In the genomic region with DNA sequence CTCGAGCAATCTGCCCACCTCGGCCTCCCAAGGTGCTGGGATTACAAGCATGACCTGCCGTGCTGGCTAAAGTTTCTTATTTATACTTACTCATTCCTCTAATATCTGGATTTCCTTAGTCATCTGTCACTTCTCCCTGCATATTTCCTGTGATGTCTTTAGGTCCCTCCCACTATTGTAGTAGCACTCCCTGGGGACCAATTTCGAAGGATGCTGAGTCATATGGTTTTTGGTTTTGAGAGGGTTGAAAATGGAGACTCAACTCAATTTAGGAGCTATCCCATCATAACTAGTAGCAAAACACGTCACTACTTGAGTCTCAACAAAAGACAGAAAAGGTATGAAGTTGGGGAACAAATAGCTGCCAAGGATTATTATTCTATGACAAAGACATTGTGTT, we compare ENCODE assay signal across 9 cellular contexts. TPM values are rescaled to one million over a fixed set of nuclear protein-coding genes. Genes with fewer than 3 reads are reported as not detected.
DNase-seq lines count a peak whose midpoint lies in the region; ATAC-seq and TF ChIP-seq lines count a peak whose summit lies in the region.
"Had no signal": no experiment of that assay in that cellular context is flagged by ENCODE, and none has a peak within 500 bp of the region (broad histone marks: within the 10 kb centered on the region; RNA-seq: fewer than 3 reads in every experiment).

No MANE protein-coding gene starts in this region.

- H3K9me3 ChIP-seq in SK-N-SH (no peaks in the 10 kb centered on the region), OCI-LY7 (ENCODE audit: low read length) (no peaks in the 10 kb centered on the region)
- no peaks in the 10 kb centered on the region for H3K9me3 ChIP-seq in CD8-positive, alpha-beta T cell (ENCODE audit: low read length)

- no peaks in the 10 kb centered on the region for H3K79me2 ChIP-seq in SK-N-SH (ENCODE audit: insufficient read depth)
- no peaks in the 10 kb centered on the region for H3K79me2 ChIP-seq in OCI-LY7 (ENCODE audit: insufficient read depth, low read depth, low read length)
- H3K79me2 ChIP-seq: parathyroid adenoma had no signal

- peaks cover 6% of the 10 kb centered on the region for H3K4me1 Mint-ChIP-seq in CD8-positive, alpha-beta T cell (ENCODE audit: low read depth)

- TF ChIP-seq EP300 in SK-N-SH (IDR thresholded peaks at IDR 0.05; ENCODE audit: borderline replicate concordance in 1 of 2, low read depth in 1 of 2, low read length in 1 of 2), result 0 out of 4 replicates have a peak, but pooled peaks of 1 of the 2 experiments have one; percentile 33

- no peak overlapping the region for H3K4me3 Mint-ChIP-seq in CD8-positive, alpha-beta T cell

- CTCF ChIA-PET in BJ (lab: Yijun Ruan, JAX), result interaction anchor here (0.6 to 2.8 kb wide), 5 partner anchors 17 to 273 kb away, joined by 3 to 20 read pairs (median 4); a partner anchor contains a TSS
- CTCF ChIA-PET in SK-N-SH (lab: Yijun Ruan, JAX), result interaction anchor here (1.0 to 3.2 kb wide), 7 partner anchors 8 to 273 kb away, joined by 3 to 20 read pairs (median 6); no protein-coding TSS in a partner anchor
- CTCF ChIA-PET in CD8-positive, alpha-beta T cell (lab: Charles Lee), result interaction anchor here (0.6 to 4.2 kb wide), 10 partner anchors 8 to 528 kb away, joined by 3 to 40 read pairs (median 8); no protein-coding TSS in a partner anchor
- CTCF ChIA-PET in OCI-LY7 (lab: Charles Lee; ENCODE audit: unreplicated experiment), result no interaction called here

- no TSS peak for BruUV-seq in OCI-LY7 (replicated peaks; lab: Mats Ljungman, UMichigan)

- H3K4me3 ChIP-seq in BJ (ENCODE audit: low read depth, low read length), result no peak overlapping the region
- no peak overlapping the region for H3K4me3 ChIP-seq in SK-N-SH (ENCODE audit: low read depth in 2 of 2, low read length in 1 of 2)
- no peak overlapping the region for H3K4me3 ChIP-seq in CD8-positive, alpha-beta T cell (ENCODE audit: low read depth, low read length)
- no peak overlapping the region for H3K4me3 ChIP-seq in OCI-LY7 (ENCODE audit: low read depth, low read length, poor library complexity, severe bottlenecking)

- H3K27me3 Mint-ChIP-seq in CD8-positive, alpha-beta T cell (ENCODE audit: low read depth), result no peaks in the 10 kb centered on the region

- H3F3A ChIP-seq in SK-N-SH (replicated peaks; ENCODE audit: insufficient read depth), result peaks cover 5% of the 10 kb centered on the region

- no peak overlapping the region for H2AFZ ChIP-seq in SK-N-SH (ENCODE audit: low read depth)
- H2AFZ ChIP-seq in OCI-LY7 (ENCODE audit: low read length), result no peak overlapping the region
- H2AFZ ChIP-seq: parathyroid adenoma had no signal

- no peak for ATAC-seq in CD8-positive, alpha-beta T cell

- intact Hi-C loops in CD8-positive, alpha-beta T cell (cut with DNase I, micrococcal nuclease), result loop anchor here in 1 of 2 experiments (2.0 kb wide), 3 partner anchors 21 to 351 kb away; a partner anchor contains a TSS
- intact Hi-C loops in OCI-LY7 (cut with micrococcal nuclease; ENCODE audit: unreplicated experiment), result loop anchor here (2.0 kb wide), 2 partner anchors 273 to 351 kb away; no protein-coding TSS in a partner anchor

- TF ChIP-seq CTCF in BJ (IDR thresholded peaks at IDR 0.05; ENCODE audit: insufficient read depth, low read depth, low read length), result no peak
- no peak for TF ChIP-seq CTCF in SK-N-SH (IDR thresholded peaks at IDR 0.05)
- TF ChIP-seq CTCF in CD8-positive, alpha-beta T cell (IDR thresholded peaks at IDR 0.05), result no peak
- TF ChIP-seq CTCF in OCI-LY7 (conservative IDR thresholded peaks at IDR 0.05; ENCODE audit: low read length), result no peak

- H3K27ac Mint-ChIP-seq in CD8-positive, alpha-beta T cell, result no peak overlapping the region

- H3K9me2 ChIP-seq in SK-N-SH (no peaks in the 10 kb centered on the region), OCI-LY7 (ENCODE audit: insufficient read depth, low read length) (no peaks in the 10 kb centered on the region)

- H3K27me3 ChIP-seq in BJ (ENCODE audit: control insufficient read depth, insufficient read depth, low read length) (no peaks in the 10 kb centered on the region), SK-N-SH (ENCODE audit: insufficient read depth) (no peaks in the 10 kb centered on the region)
- no peaks in the 10 kb centered on the region for H3K27me3 ChIP-seq in CD8-positive, alpha-beta T cell (ENCODE audit: insufficient read depth, low read length)

- H4K20me1 ChIP-seq in SK-N-SH (ENCODE audit: insufficient read depth) (no peaks in the 10 kb centered on the region), OCI-LY7 (ENCODE audit: insufficient read depth, low read length) (no peaks in the 10 kb centered on the region)

- no peaks in the 10 kb centered on the region for H3K36me3 ChIP-seq in BJ (ENCODE audit: control insufficient read depth, insufficient read depth, low read length)
- peaks cover 33 to 36% of the 10 kb centered on the region in 2 experiments for H3K36me3 ChIP-seq in SK-N-SH (replicated peaks in 1 of 2; ENCODE audit: control insufficient read depth in 1 of 2, insufficient read depth in 2 of 2, low read length in 1 of 2)
- H3K36me3 ChIP-seq in CD8-positive, alpha-beta T cell (ENCODE audit: insufficient read depth, low read length), result peaks cover 5% of the 10 kb centered on the region
- H3K36me3 ChIP-seq in OCI-LY7 (ENCODE audit: insufficient read depth, low read length), result peaks cover 76% of the 10 kb centered on the region

- no peak for TF ChIP-seq RAD21 in SK-N-SH (IDR thresholded peaks at IDR 0.05; ENCODE audit: low read length)

- peak; percentile 11 for DNase-seq in BJ (ENCODE audit: low read depth)
- DNase-seq in H4 (ENCODE audit: low spot score), result peak; percentile 73
- DNase-seq in SK-N-SH, result no peak
- DNase-seq in fibroblast of peridontal ligament (ENCODE audit: extremely low read depth), result peak; percentile 75
- no peak for DNase-seq in COR-L47 (lab: John Stamatoyannopoulos, UW)
- no peak for DNase-seq in NCI-H446 treated with DMSO at 0.1 percent for 48 hours (lab: John Stamatoyannopoulos, UW)
- no peak for DNase-seq in CD8-positive, alpha-beta T cell
- no peak for DNase-seq in OCI-LY7 (ENCODE audit: low spot score)

- H3K9me3 Mint-ChIP-seq in CD8-positive, alpha-beta T cell, result no peaks in the 10 kb centered on the region

- H3K36me3 Mint-ChIP-seq in CD8-positive, alpha-beta T cell, result peaks cover 47% of the 10 kb centered on the region

- no peak overlapping the region for H3K9ac ChIP-seq in SK-N-SH
- H3K9ac ChIP-seq: parathyroid adenoma had no signal

- 52% methylated on average over 5 of the region's 5 CpGs for WGBS in SK-N-SH (ENCODE audit: low lambda C conversion rate)

- POLR2A ChIA-PET in BJ (lab: Charles Lee) (no interaction called here), SK-N-SH (lab: Yijun Ruan, JAX) (no interaction called here), OCI-LY7 (lab: Charles Lee) (interaction anchor here (0.7 to 2.5 kb wide), 4 partner anchors 8 to 21 kb away, joined by 4 to 10 read pairs (median 6); no protein-coding TSS in a partner anchor)
- POLR2A ChIA-PET in CD8-positive, alpha-beta T cell (lab: Charles Lee), result no interaction called here

- H3K27ac ChIP-seq in SK-N-SH (ENCODE audit: low read depth in 2 of 2, low read length in 1 of 2), result peak overlapping the region in 1 of 2 experiments; percentile 48; a peak in 2 of 4 replicates
- H3K27ac ChIP-seq in CD8-positive, alpha-beta T cell (ENCODE audit: low read depth, low read length), result no peak overlapping the region
- H3K27ac ChIP-seq in OCI-LY7 (ENCODE audit: low read depth, low read length, poor library complexity, severe bottlenecking), result no peak overlapping the region
- H3K27ac ChIP-seq: parathyroid adenoma had no signal

- H3K4me1 ChIP-seq in SK-N-SH (ENCODE audit: control insufficient read depth in 1 of 2, insufficient read depth in 2 of 2, low read depth in 1 of 2, low read length in 1 of 2) (peaks cover 0 to 6% of the 10 kb centered on the region in 2 experiments; a peak in 1 of 4 replicates), OCI-LY7 (ENCODE audit: insufficient read depth, low read length, poor library complexity, severe bottlenecking) (no peaks in the 10 kb centered on the region)
- no peaks in the 10 kb centered on the region for H3K4me1 ChIP-seq in CD8-positive, alpha-beta T cell (ENCODE audit: insufficient read depth, low read length)
- H3K4me1 ChIP-seq: parathyroid adenoma had no signal

- H3K4me2 ChIP-seq in SK-N-SH, result no peak overlapping the region
- H3K4me2 ChIP-seq in OCI-LY7 (ENCODE audit: low read length), result no peak overlapping the region

TF ChIP-seq in SK-N-SH, 30 proteins besides CTCF, POLR2A, EP300 and RAD21 (continues in another document):
- peak; percentile 66 for TF ChIP-seq JUND (IDR thresholded peaks at IDR 0.05)
- TF ChIP-seq TCF12 (IDR thresholded peaks at IDR 0.05), result peak; percentile 37; the same call in 1 of the 2 replicates
- no peak for TF ChIP-seq RCOR1 (IDR thresholded peaks at IDR 0.05; ENCODE audit: low read length)
- no peak; the same call in 1 of the 2 replicates for TF ChIP-seq NFIC (IDR thresholded peaks at IDR 0.05; ENCODE audit: borderline replicate concordance)
- TF ChIP-seq, protein P1, sequence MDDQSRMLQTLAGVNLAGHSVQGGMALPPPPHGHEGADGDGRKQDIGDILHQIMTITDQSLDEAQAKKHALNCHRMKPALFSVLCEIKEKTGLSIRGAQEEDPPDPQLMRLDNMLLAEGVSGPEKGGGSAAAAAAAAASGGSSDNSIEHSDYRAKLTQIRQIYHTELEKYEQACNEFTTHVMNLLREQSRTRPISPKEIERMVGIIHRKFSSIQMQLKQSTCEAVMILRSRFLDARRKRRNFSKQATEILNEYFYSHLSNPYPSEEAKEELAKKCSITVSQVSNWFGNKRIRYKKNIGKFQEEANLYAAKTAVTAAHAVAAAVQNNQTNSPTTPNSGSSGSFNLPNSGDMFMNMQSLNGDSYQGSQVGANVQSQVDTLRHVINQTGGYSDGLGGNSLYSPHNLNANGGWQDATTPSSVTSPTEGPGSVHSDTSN (IDR thresholded peaks at IDR 0.05), result peak; percentile 82
- no peak for TF ChIP-seq MXI1 (IDR thresholded peaks at IDR 0.05; ENCODE audit: low read depth, low read length)
- no peak for TF ChIP-seq GATA2 (CRISPR knock-in tag; IDR thresholded peaks at IDR 0.05)
- TF ChIP-seq TAF1 (IDR thresholded peaks at IDR 0.05; ENCODE audit: borderline replicate concordance, low read depth, low read length), result no peak
- 0 out of 2 replicates have a peak, but pooled peaks have one; percentile 25 for TF ChIP-seq SIN3A (IDR thresholded peaks at IDR 0.05; ENCODE audit: borderline replicate concordance, low read depth, low read length)
- peak; percentile 62; the same call in 1 of the 2 replicates for TF ChIP-seq FOSL2 (IDR thresholded peaks at IDR 0.05; ENCODE audit: borderline replicate concordance, low read depth)
- 0 out of 2 replicates have a peak, but pooled peaks have one; percentile 21 for TF ChIP-seq YY1 (IDR thresholded peaks at IDR 0.05; ENCODE audit: low read depth)

RNA-seq across cellular contexts. Expression of a gene that starts 20.2 kb away (rescaled TPM):
- polyA plus RNA-seq in BJ (2011; rRNA removed), result 6.2 and 9.4 TPM in 2 replicates
- polyA minus RNA-seq in BJ (2011; rRNA and poly(A)+ RNA removed), result 3.5 and 3.9 TPM in 2 replicates
- 19.0 and 25.1 TPM in 2 replicates for total RNA-seq in H4 (2014; rRNA removed; shearing (Covaris generic))
- 8.3 and 8.6 TPM in 2 replicates for polyA plus RNA-seq in SK-N-SH (2012; rRNA removed)
- 13.4 and 14.3 TPM in 2 replicates for polyA plus RNA-seq in SK-N-SH (2012; cell fraction: cytosol; rRNA removed)
- 3.0 and 5.1 TPM in 2 replicates for polyA plus RNA-seq in SK-N-SH (2012; cell fraction: nucleus; rRNA removed)
- 1 to 10 TPM; 2.1 to 3.4 TPM for total RNA-seq in CD8-positive, alpha-beta T cell
- 11.9 and 17.3 TPM in 2 replicates for total RNA-seq in OCI-LY7 (2014; rRNA removed; shearing (Covaris generic))
- total RNA-seq in OCI-LY7 (2022), result 31.1 and 32.4 TPM in 2 replicates

Comparison
In these comparisons a context has a peak if more than half of its experiments do, and no peak if none do; other contexts are left out.
1. DNase-seq: peak in BJ (single experiment), H4 (single experiment) and fibroblast of peridontal ligament (single experiment); none in SK-N-SH (single experiment), COR-L47 (single experiment), NCI-H446 treated with DMSO at 0.1 percent for 48 hours (single experiment), CD8-positive, alpha-beta T cell (0 of 7) and OCI-LY7 (single experiment).